ENCODE assay signal across 24 cellular contexts in genomic region chr5:107056278-107056677, GRCh38.
"Had no signal": no experiment of that assay in that cellular context is flagged by ENCODE, and none has a peak within 500 bp of the region (broad histone marks: within the 10 kb centered on the region; RNA-seq: fewer than 3 reads in every experiment).

No MANE protein-coding gene starts in this region.

- H3K27ac ChIP-seq: colonic mucosa, dorsolateral prefrontal cortex, esophagus squamous epithelium, gastroesophageal sphincter, left lung, right lobe of liver, skin epidermis, stomach, suprapubic skin, uterus, WERI-Rb-1 had no signal

- ATAC-seq: activated CD8-positive, alpha-beta memory T cell treated with anti-CD3 and anti-CD28 coated beads, Interleukin-2, amount 10 ng/mL, durations not matched to agents 7 days and 5 days; activated CD8-positive, alpha-beta T cell treated with anti-CD3 and anti-CD28 coated beads for 36 hours; gastroesophageal sphincter; left lung; natural killer cell treated with Interleukin-12 subunit alpha and Interleukin-12 subunit beta and Interleukin-15 and Interleukin-18, amount 100 ng/mL, for 72 hours; stimulated activated memory B cell treated with anti-CD40 and anti-IgM and Interleukin-4, amounts not matched to agents 10 μg/mL and 1 μg/mL and 100 μg/mL, for 72 hours had no signal

- H3K9me3 ChIP-seq: colonic mucosa, esophagus squamous epithelium, gastroesophageal sphincter, left lung, right lobe of liver, stomach, suprapubic skin, uterus had no signal

- DNase-seq: activated CD4-positive, alpha-beta T cell treated with anti-CD3 and anti-CD28 coated beads, Interleukin-2, amount 10 ng/mL, durations not matched to agents 7 days and 5 days; activated CD4-positive, CD25-positive, alpha-beta regulatory T cell treated with anti-CD3 and anti-CD28 coated beads, Interleukin-2, amount 50 U/mL, for 72 hours; activated CD8-positive, alpha-beta memory T cell treated with anti-CD3 and anti-CD28 coated beads, Interleukin-2, amount 10 ng/mL, durations not matched to agents 7 days and 5 days; activated CD8-positive, alpha-beta T cell treated with anti-CD3 and anti-CD28 coated beads for 36 hours; activated gamma-delta T cell; activated T-cell treated with anti-CD3 and anti-CD28 coated beads for 4 hours; colonic mucosa; dorsolateral prefrontal cortex; esophagus squamous epithelium; head of caudate nucleus; kidney; left lung; midbrain; right lobe of liver; stomach; T-helper 1 cell; trophoblast cell; uterus; WERI-Rb-1 had no signal

- H3K4me3 ChIP-seq: colonic mucosa, dorsolateral prefrontal cortex, esophagus squamous epithelium, gastroesophageal sphincter, left lung, right lobe of liver, skin epidermis, stomach, suprapubic skin, uterus had no signal

- H3K27me3 ChIP-seq: colonic mucosa, dorsolateral prefrontal cortex, esophagus squamous epithelium, gastroesophageal sphincter, left lung, right lobe of liver, stomach, suprapubic skin, uterus had no signal

- H3K36me3 ChIP-seq: colonic mucosa, esophagus squamous epithelium, gastroesophageal sphincter, left lung, right lobe of liver, stomach, suprapubic skin, uterus, WERI-Rb-1 had no signal

- H3K4me1 ChIP-seq: colonic mucosa, gastroesophageal sphincter, left lung, stomach, suprapubic skin, uterus had no signal
